In genomic region chr6:40320947-40321346, GRCh38 we compare ENCODE assay signal across 34 cellular contexts.
"Had no signal": no experiment of that assay in that cellular context is flagged by ENCODE, and none has a peak within 500 bp of the region (broad histone marks: within the 10 kb centered on the region; RNA-seq: fewer than 3 reads in every experiment).

No MANE protein-coding gene starts in this region.

- H3K27me3 ChIP-seq: MG63 had no signal

- H3K36me3 ChIP-seq: MG63 had no signal

- DNase-seq: Karpas-422, Kasumi-1, MG63, MM.1S, MV-4-11, NCI-H1048, NCI-H1092, NCI-H1092 treated with DMSO at 0.1 percent for 48 hours, NCI-H1105, NCI-H1105 treated with DMSO at 0.1 percent for 48 hours, NCI-H1417, NCI-H1417 treated with DMSO at 0.1 percent for 48 hours, NCI-H1436, NCI-H1436 treated with DMSO at 0.1 percent for 48 hours, NCI-H146, NCI-H1694, NCI-H1694 treated with DMSO at 0.1 percent for 48 hours, NCI-H187, NCI-H187 treated with DMSO at 0.1 percent for 48 hours, NCI-H1930, NCI-H2029, NCI-H2029 treated with DMSO at 0.1 percent for 48 hours, NCI-H2081, NCI-H2081 treated with DMSO at 0.1 percent for 48 hours, NCI-H2107, NCI-H2171, NCI-H2171 treated with DMSO at 0.1 percent for 48 hours, NCI-H2227 treated with DMSO at 0.1 percent for 48 hours, NCI-H226, NCI-H345, NCI-H446, NCI-H446 treated with DMSO at 0.1 percent for 48 hours, NCI-H510A, NCI-H510A treated with DMSO at 0.1 percent for 48 hours had no signal

- H3K4me3 ChIP-seq: MG63 had no signal

- H3K9me3 ChIP-seq: MG63 had no signal
